In genomic region chr15:45231061-45231576, GRCh38 we compare ENCODE assay signal across 35 cellular contexts. TPM values are rescaled to one million over a fixed set of nuclear protein-coding genes. Genes with fewer than 3 reads are reported as not detected.
"Had no signal": no experiment of that assay in that cellular context is flagged by ENCODE, and none has a peak within 500 bp of the region (broad histone marks: within the 10 kb centered on the region; RNA-seq: fewer than 3 reads in every experiment).

No MANE protein-coding gene starts in this region.

- H3K36me3 ChIP-seq: ascending aorta, breast epithelium, cardiac muscle cell, colonic mucosa, esophagus squamous epithelium, gastroesophageal sphincter, WERI-Rb-1 had no signal

- H3K9me3 ChIP-seq: colonic mucosa had no signal

- H3K27ac ChIP-seq: ascending aorta, breast epithelium, colonic mucosa, dorsolateral prefrontal cortex, epithelial cell of prostate, esophagus squamous epithelium, gastroesophageal sphincter, WERI-Rb-1 had no signal

- ATAC-seq: activated CD4-positive, CD25-positive, alpha-beta regulatory T cell treated with anti-CD3 and anti-CD28 coated beads, Interleukin-2, amount 50 U/mL, for 24 hours; activated CD8-positive, alpha-beta T cell treated with anti-CD3 and anti-CD28 coated beads for 36 hours; activated naive CD4-positive, alpha-beta T cell treated with anti-CD3 and anti-CD28 coated beads, Interleukin-2, amount 50 U/mL, for 72 hours; activated T-cell treated with anti-CD3 and anti-CD28 coated beads, Interleukin-2, amount 50 U/mL, for 4 hours; activated T-helper 17 cell treated with anti-CD3 and anti-CD28 coated beads, Interleukin-2, amount 50 U/mL, for 72 hours; effector memory CD8-positive, alpha-beta T cell; gastroesophageal sphincter; T-helper 17 cell had no signal

- FAIRE-seq: endothelial cell of umbilical vein had no signal

- H3K27me3 ChIP-seq: ascending aorta, breast epithelium, cardiac muscle cell, colonic mucosa, dorsolateral prefrontal cortex, esophagus squamous epithelium, gastroesophageal sphincter had no signal

- H3K4me3 ChIP-seq: ascending aorta, breast epithelium, cardiac muscle cell, colonic mucosa, dorsolateral prefrontal cortex, esophagus squamous epithelium, gastroesophageal sphincter had no signal

- DNase-seq: activated B cell treated with CpG ODN at 0.5 μM for 24 hours; activated CD4-positive, alpha-beta T cell treated with anti-CD3 and anti-CD28 coated beads for 48 hours; activated CD4-positive, alpha-beta T cell treated with anti-CD3 and anti-CD28 coated beads, Interleukin-2, amount 50 U/mL, for 1 hour; activated CD4-positive, alpha-beta T cell treated with anti-CD3 and anti-CD28 coated beads, Interleukin-2, amount 50 U/mL, for 48 hours; activated CD8-positive, alpha-beta memory T cell treated with anti-CD3 and anti-CD28 coated beads for 24 hours; activated CD8-positive, alpha-beta T cell treated with anti-CD3 and anti-CD28 coated beads for 36 hours; activated effector memory CD4-positive, alpha-beta T cell treated with Interleukin-2 at 50 U/mL for 16 hours; activated naive CD4-positive, alpha-beta T cell treated with anti-CD3 and anti-CD28 coated beads for 36 hours; activated naive CD8-positive, alpha-beta T cell treated with anti-CD3 and anti-CD28 coated beads, Interleukin-2, amount 10 ng/mL, durations not matched to agents 7 days and 5 days; activated T-cell treated with anti-CD3 and anti-CD28 coated beads, Interleukin-2, amount 50 U/mL, for 4 hours; central memory CD4-positive, alpha-beta T cell; cerebellar nuclear complex; colonic mucosa; dorsolateral prefrontal cortex; effector CD4-positive, alpha-beta T cell; effector memory CD8-positive, alpha-beta T cell; esophagus squamous epithelium; foreskin melanocyte; T-helper 1 cell; T-helper 17 cell; T1000; WERI-Rb-1 had no signal

- H3K4me1 ChIP-seq: ascending aorta, breast epithelium, colonic mucosa, esophagus squamous epithelium, gastroesophageal sphincter had no signal

RNA-seq across cellular contexts. Expression of gene SLC28A2, which starts 20.9 kb away (rescaled TPM):
- total RNA-seq: activated B cell treated with CpG ODN at 0.5 μM for 24 hours; activated CD8-positive, alpha-beta T cell treated with anti-CD3 and anti-CD28 coated beads for 36 hours; activated naive CD4-positive, alpha-beta T cell treated with anti-CD3 and anti-CD28 coated beads for 36 hours; activated naive CD4-positive, alpha-beta T cell treated with anti-CD3 and anti-CD28 coated beads, Interleukin-2, amount 50 U/mL, for 72 hours; activated naive CD8-positive, alpha-beta T cell treated with anti-CD3 and anti-CD28 coated beads, Interleukin-2, amount 10 ng/mL, durations not matched to agents 7 days and 5 days; activated T-helper 17 cell treated with anti-CD3 and anti-CD28 coated beads, Interleukin-2, amount 50 U/mL, for 72 hours; ascending aorta; breast epithelium; cardiac muscle cell; endothelial cell of umbilical vein; esophagus squamous epithelium; fibroblast of lung; fibroblast of villous mesenchyme; gastroesophageal sphincter; glomerular endothelial cell; T-helper 17 cell had no signal
- polyA plus RNA-seq: endothelial cell of umbilical vein, esophagus, fibroblast of lung had no signal
